Comparison of ENCODE assay signal across 8 cellular contexts in the genomic region with DNA sequence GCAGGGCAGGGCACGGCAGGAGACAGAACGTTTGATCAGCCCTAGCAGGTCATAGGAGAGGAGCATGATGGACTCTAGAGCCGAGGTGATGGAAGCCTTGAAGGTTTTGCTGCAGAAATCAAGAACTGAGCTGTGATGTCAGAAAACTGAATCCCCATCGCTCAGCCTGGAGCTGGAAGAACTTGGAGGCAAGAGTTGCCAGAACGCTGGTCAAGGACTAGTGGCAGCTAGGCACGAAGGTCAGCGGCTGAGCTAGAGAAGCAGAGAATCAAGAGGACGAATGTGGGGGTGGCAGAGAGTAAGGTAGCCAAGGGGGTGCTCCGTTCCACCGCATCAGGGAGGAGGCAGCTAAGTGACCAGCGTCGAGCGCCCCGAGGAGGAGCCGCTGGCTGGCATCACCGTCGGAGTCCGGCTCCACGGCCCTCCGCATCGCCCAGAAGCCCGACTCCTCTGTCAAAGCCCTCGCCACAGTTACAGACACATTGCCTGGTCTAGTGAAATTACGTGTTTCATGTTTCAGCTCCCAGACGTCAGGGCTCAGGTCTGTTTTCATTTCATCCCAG. TPM values are rescaled to one million over a fixed set of nuclear protein-coding genes. Genes with fewer than 3 reads are reported as not detected.
A peak's percentile ranks its signal among the peaks of the same experiment; 100 is the strongest.
DNase-seq lines count a peak whose midpoint lies in the region; ATAC-seq and TF ChIP-seq lines count a peak whose summit lies in the region.

No MANE protein-coding gene starts in this region.

- POLR2A ChIA-PET in PC-3 (lab: Charles Lee; ENCODE audit: unreplicated experiment), result no interaction called here

- no peaks in the 10 kb centered on the region for H3K27me3 ChIP-seq in DND-41 (ENCODE audit: insufficient read depth, low read length, poor library complexity)
- H3K27me3 ChIP-seq in PC-3 (ENCODE audit: low read length), result no peaks in the 10 kb centered on the region
- H3K27me3 ChIP-seq in esophagus muscularis mucosa, result no peaks in the 10 kb centered on the region
- H3K27me3 ChIP-seq in osteoblast (ENCODE audit: insufficient read depth, low read length), result no peaks in the 10 kb centered on the region

- H3K4me2 ChIP-seq in DND-41 (ENCODE audit: insufficient read depth, low read length), result peak overlapping the region; percentile 87
- peak overlapping the region; percentile 97 for H3K4me2 ChIP-seq in PC-3 (ENCODE audit: low read length)
- H3K4me2 ChIP-seq in osteoblast (ENCODE audit: insufficient read depth, low read length), result peak overlapping the region; percentile 98

- TF ChIP-seq POLR2A in esophagus muscularis mucosa (IDR thresholded peaks at IDR 0.05; ENCODE audit: low read depth), result no peak

- H3K4me1 ChIP-seq in DND-41 (ENCODE audit: insufficient read depth, low read length), result peaks cover 35% of the 10 kb centered on the region
- H3K4me1 ChIP-seq in PC-3 (ENCODE audit: insufficient read depth, low read length), result peaks cover 34% of the 10 kb centered on the region
- peaks cover 18 to 51% (median 46%) of the 10 kb centered on the region in 4 donors for H3K4me1 ChIP-seq in esophagus muscularis mucosa
- peaks cover 38% of the 10 kb centered on the region for H3K4me1 ChIP-seq in osteoblast (ENCODE audit: insufficient read depth, low read length)

- no peak for TF ChIP-seq CTCF in DND-41 (IDR thresholded peaks at IDR 0.05; ENCODE audit: borderline replicate concordance, extremely low read depth, low read length, poor library complexity, severe bottlenecking)
- TF ChIP-seq CTCF in PC-3 (conservative IDR thresholded peaks at IDR 0.05; ENCODE audit: low read depth, low read length), result no peak
- no peak for TF ChIP-seq CTCF in esophagus muscularis mucosa (IDR thresholded peaks at IDR 0.05)
- TF ChIP-seq CTCF in osteoblast (IDR thresholded peaks at IDR 0.05; ENCODE audit: extremely low read depth, low read depth, low read length), result no peak

- H3K27ac ChIP-seq in DND-41 (ENCODE audit: low read length) (no peak overlapping the region; the same call in 1 of the 2 replicates), PC-3 (ENCODE audit: low read length) (no peak overlapping the region), esophagus muscularis mucosa (replicated peaks in 1 of 4) (peak overlapping the region; percentile 79 to 83 (median 79)), osteoblast (ENCODE audit: low read depth, low read length) (no peak overlapping the region)

- H3K9ac ChIP-seq in DND-41 (ENCODE audit: low read depth, low read length) (peak overlapping the region; percentile 75), PC-3 (ENCODE audit: low read length) (no peak overlapping the region)

- H3K79me2 ChIP-seq in DND-41 (ENCODE audit: insufficient read depth, low read length), result 0 out of 2 replicates have a peak, but pooled peaks cover 3% of the 10 kb centered on the region
- H3K79me2 ChIP-seq in PC-3 (ENCODE audit: low read length), result peaks cover 37% of the 10 kb centered on the region
- H3K79me2 ChIP-seq in osteoblast (ENCODE audit: insufficient read depth, low read length), result peaks cover 22% of the 10 kb centered on the region

- H3K36me3 ChIP-seq in DND-41 (ENCODE audit: insufficient read depth, low read length) (no peaks in the 10 kb centered on the region), PC-3 (ENCODE audit: low read depth, low read length) (no peaks in the 10 kb centered on the region), esophagus muscularis mucosa (peaks cover 0 to under 1% (median 0%) of the 10 kb centered on the region in 4 donors), osteoblast (ENCODE audit: insufficient read depth, low read length) (no peaks in the 10 kb centered on the region)

- H3K9me3 ChIP-seq in DND-41 (ENCODE audit: insufficient read depth, low read length, severe bottlenecking) (no peaks in the 10 kb centered on the region), PC-3 (ENCODE audit: low read length) (no peaks in the 10 kb centered on the region), esophagus muscularis mucosa (no peaks in the 10 kb centered on the region), osteoblast (ENCODE audit: low read depth, low read length) (no peaks in the 10 kb centered on the region)

- DNase-seq in DND-41 (no peak), PC-3 (no peak), esophagus muscularis mucosa (ENCODE audit: extremely low spot score) (no peak), osteoblast (ENCODE audit: insufficient read length, low spot score, missing footprints) (peak; percentile 90), A172 (ENCODE audit: low spot score) (no peak)
- DNase-seq in stimulated activated naive CD4-positive, alpha-beta T cell treated with Interleukin-2 at 50 U/mL for 16 hours (lab: John Stamatoyannopoulos, UW), result no peak
- DNase-seq in effector CD4-positive, alpha-beta T cell, result no peak

- TF ChIP-seq EP300 in esophagus muscularis mucosa (IDR thresholded peaks at IDR 0.05), result no peak

- H3K9me2 ChIP-seq in PC-3 (replicated peaks; ENCODE audit: low read length), result no peaks in the 10 kb centered on the region

- CTCF ChIA-PET in PC-3 (lab: Charles Lee), result interaction anchor here (0.6 to 1.1 kb wide), 2 partner anchors 11 to 117 kb away, joined by 4 to 5 read pairs; no protein-coding TSS in a partner anchor

- no peaks in the 10 kb centered on the region for H3F3A ChIP-seq in PC-3 (ENCODE audit: low read length, unreplicated experiment)

- WGBS in esophagus muscularis mucosa, result 44% methylated on average over 8 of the region's 25 CpGs

- H3K4me3 ChIP-seq in DND-41 (ENCODE audit: low read depth in 1 of 2, low read length in 2 of 2), result peak overlapping the region in 1 of 2 experiments; percentile 65; a peak in 2 of 4 replicates
- peak overlapping the region; percentile 92 for H3K4me3 ChIP-seq in PC-3 (ENCODE audit: low read length)
- peak overlapping the region; percentile 76 to 98 (median 94) for H3K4me3 ChIP-seq in esophagus muscularis mucosa
- peak overlapping the region; percentile 82 for H3K4me3 ChIP-seq in osteoblast (ENCODE audit: insufficient read depth, low read length)

- H2AFZ ChIP-seq in DND-41 (ENCODE audit: low read depth, low read length), result peak overlapping the region; percentile 46
- H2AFZ ChIP-seq in PC-3 (ENCODE audit: low read length), result peak overlapping the region; percentile 92
- H2AFZ ChIP-seq in osteoblast (ENCODE audit: low read length), result peak overlapping the region; percentile 94

- intact Hi-C loops in PC-3 (cut with micrococcal nuclease) (no loop called here), esophagus muscularis mucosa (cut with DNase I) (no loop called here)

- BruUV-seq in PC-3 (replicated peaks; lab: Mats Ljungman, UMichigan), result TSS peak; percentile 42

- H4K20me1 ChIP-seq in DND-41 (ENCODE audit: insufficient read depth, low read length) (no peaks in the 10 kb centered on the region; the same call in 1 of the 2 replicates), PC-3 (ENCODE audit: low read length) (peaks cover 7% of the 10 kb centered on the region; the same call in 1 of the 2 replicates), osteoblast (ENCODE audit: insufficient read depth, low read length) (peaks cover 23% of the 10 kb centered on the region)

- ATAC-seq in DND-41 (ENCODE audit: insufficient read depth, low read depth) (no peak), GM21723 (IDR thresholded peaks at IDR 0.05; ENCODE audit: unreplicated experiment) (peak; percentile 14), PC-3 (no peak)

RNA-seq across cellular contexts. Expression of a gene that starts 1.2 kb away (rescaled TPM):
- total RNA-seq in PC-3 (2014; rRNA removed) (44.9 and 46.2 TPM in 2 replicates), esophagus muscularis mucosa (10 to 100 TPM; 21.4 to 49.8 (median 44.7) TPM), osteoblast (62.2 and 84.0 TPM in 2 replicates)
- 30.4 and 32.3 TPM in 2 replicates for total RNA-seq in A172 (2014; rRNA removed; shearing (Covaris generic))

Comparison
In these comparisons a context has a peak if more than half of its experiments do, and no peak if none do; other contexts are left out.
1. H3K27ac ChIP-seq: peak in esophagus muscularis mucosa (4 of 4); none in DND-41 (single experiment), PC-3 (single experiment) and osteoblast (single experiment).
2. Peak in every context shown above with its lines, with median percentiles within 50 percentile points of each other: H2AFZ ChIP-seq and H3K4me2 ChIP-seq.